8 cellular contexts compared by ENCODE assay signal in the genomic region with DNA sequence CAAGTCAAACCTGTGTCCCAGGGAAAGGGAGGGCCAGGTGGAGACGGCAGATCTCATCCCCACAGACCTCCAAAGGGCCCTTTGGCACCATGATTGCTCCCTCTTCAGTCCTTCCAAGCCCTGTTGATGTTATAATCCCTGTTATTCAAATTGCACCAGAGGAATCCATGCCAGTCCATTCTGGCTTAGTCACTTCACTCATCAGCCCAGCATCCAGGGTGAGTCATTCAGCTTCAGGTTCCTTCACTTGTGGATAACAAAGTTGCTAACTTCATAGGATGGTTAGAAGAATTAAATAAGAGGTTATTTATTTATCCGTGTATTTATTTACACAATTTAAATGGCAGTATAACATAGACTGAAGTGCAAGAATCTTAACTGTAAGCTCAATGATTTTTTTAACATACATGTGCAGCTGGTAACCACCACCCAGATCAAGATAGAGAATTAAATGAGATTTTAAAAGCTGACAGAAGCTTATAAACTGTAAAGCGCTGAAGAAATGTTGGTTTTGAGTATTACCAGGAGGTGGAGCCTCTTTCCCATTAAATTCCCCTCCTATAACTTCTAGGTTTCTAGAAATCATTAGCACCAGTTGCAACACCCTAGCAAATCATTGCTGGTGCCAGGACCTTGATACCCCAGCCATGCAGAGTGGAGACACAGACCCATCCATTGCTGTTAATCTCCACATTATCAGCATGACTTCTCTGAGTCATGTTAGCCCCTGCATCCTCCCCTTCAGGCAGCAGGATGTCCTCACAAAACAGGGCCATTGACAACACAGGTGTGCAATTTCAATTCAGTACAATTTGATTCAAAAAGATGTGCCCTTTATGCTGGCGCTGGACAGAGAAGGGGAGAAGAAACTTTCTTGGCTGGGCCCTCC.
DNase-seq lines count a peak whose midpoint lies in the region; ATAC-seq and TF ChIP-seq lines count a peak whose summit lies in the region.

No MANE protein-coding gene starts in this region.

- no peaks in the 10 kb centered on the region for H3K36me3 ChIP-seq in BE2C

- no peaks in the 10 kb centered on the region for H3K27me3 ChIP-seq in BE2C

- peak; percentile 50 for TF ChIP-seq CTCF in BE2C (IDR thresholded peaks at IDR 0.05; ENCODE audit: low read depth, low read length)

- DNase-seq in BE2C (no peak), HS-27A (ENCODE audit: low read depth) (peak; percentile 31), inferior parietal cortex (ENCODE audit: extremely low spot score) (peak; percentile 35), activated T-cell treated with anti-CD3 and anti-CD28 coated beads for 4 hours (no peak)

- no peaks in the 10 kb centered on the region; the same call in none of the 2 replicates for H3K9me3 ChIP-seq in BE2C

- H3K4me1 ChIP-seq in BE2C, result peaks cover 18% of the 10 kb centered on the region; the same call in 1 of the 2 replicates

- no peak overlapping the region for H3K4me3 ChIP-seq in BE2C (ENCODE audit: low read depth, low read length)

- peak; percentile 86 for ATAC-seq in SK-N-SH treated with all-trans-retinoic acid at 6 μM for 48 hours
- ATAC-seq in HG02759 (IDR thresholded peaks at IDR 0.05; ENCODE audit: unreplicated experiment), result no peak
- ATAC-seq in HG03521 (IDR thresholded peaks at IDR 0.05; ENCODE audit: unreplicated experiment), result no peak
- ATAC-seq in GM21526 (IDR thresholded peaks at IDR 0.05; ENCODE audit: low FRiP score, unreplicated experiment), result no peak

TF ChIP-seq in SK-N-SH treated with all-trans-retinoic acid at 6 μM for 48 hours, 23 proteins besides CTCF, POLR2A, EP300 and RAD21:
- TF ChIP-seq PPARA (CRISPR knock-in tag; IDR thresholded peaks at IDR 0.05; ENCODE audit: borderline replicate concordance) (no peak), BACH2 (CRISPR knock-in tag; IDR thresholded peaks at IDR 0.05; ENCODE audit: borderline replicate concordance) (no peak), ARNTL (CRISPR knock-in tag; IDR thresholded peaks at IDR 0.05; ENCODE audit: borderline replicate concordance, low read depth) (no peak), ZNF70 (CRISPR knock-in tag; IDR thresholded peaks at IDR 0.05) (no peak), ZC3H10 (CRISPR knock-in tag; IDR thresholded peaks at IDR 0.05) (no peak), ISL1 (CRISPR knock-in tag; IDR thresholded peaks at IDR 0.05) (no peak), GLIS3 (CRISPR knock-in tag; IDR thresholded peaks at IDR 0.05) (no peak), CREB5 (CRISPR knock-in tag; IDR thresholded peaks at IDR 0.05; ENCODE audit: low read depth) (no peak), CSRNP3 (CRISPR knock-in tag; IDR thresholded peaks at IDR 0.05) (no peak), ZFP30 (CRISPR knock-in tag; IDR thresholded peaks at IDR 0.05) (no peak), TSHZ2 (CRISPR knock-in tag; IDR thresholded peaks at IDR 0.05) (no peak), RARB (CRISPR knock-in tag; IDR thresholded peaks at IDR 0.05) (no peak), POU6F1 (CRISPR knock-in tag; IDR thresholded peaks at IDR 0.05; ENCODE audit: borderline replicate concordance, low read depth) (no peak), ZNF565 (CRISPR knock-in tag; conservative IDR thresholded peaks at IDR 0.05; ENCODE audit: low read depth) (no peak), ZNF8 (CRISPR knock-in tag; IDR thresholded peaks at IDR 0.05) (no peak), TOX (CRISPR knock-in tag; IDR thresholded peaks at IDR 0.05; ENCODE audit: borderline replicate concordance) (no peak)
TF ChIP-seq in SK-N-SH treated with all-trans-retinoic acid at 6 μM for 48 hours: peak in this region for 0.

Comparison
In these comparisons a context has a peak if more than half of its experiments do, and no peak if none do; other contexts are left out.
1. DNase-seq: peak in HS-27A (single experiment) and inferior parietal cortex (single experiment); none in BE2C (single experiment) and activated T-cell treated with anti-CD3 and anti-CD28 coated beads for 4 hours (single experiment).